Comparison of ENCODE assay signal across 8 cellular contexts in the genomic region with DNA sequence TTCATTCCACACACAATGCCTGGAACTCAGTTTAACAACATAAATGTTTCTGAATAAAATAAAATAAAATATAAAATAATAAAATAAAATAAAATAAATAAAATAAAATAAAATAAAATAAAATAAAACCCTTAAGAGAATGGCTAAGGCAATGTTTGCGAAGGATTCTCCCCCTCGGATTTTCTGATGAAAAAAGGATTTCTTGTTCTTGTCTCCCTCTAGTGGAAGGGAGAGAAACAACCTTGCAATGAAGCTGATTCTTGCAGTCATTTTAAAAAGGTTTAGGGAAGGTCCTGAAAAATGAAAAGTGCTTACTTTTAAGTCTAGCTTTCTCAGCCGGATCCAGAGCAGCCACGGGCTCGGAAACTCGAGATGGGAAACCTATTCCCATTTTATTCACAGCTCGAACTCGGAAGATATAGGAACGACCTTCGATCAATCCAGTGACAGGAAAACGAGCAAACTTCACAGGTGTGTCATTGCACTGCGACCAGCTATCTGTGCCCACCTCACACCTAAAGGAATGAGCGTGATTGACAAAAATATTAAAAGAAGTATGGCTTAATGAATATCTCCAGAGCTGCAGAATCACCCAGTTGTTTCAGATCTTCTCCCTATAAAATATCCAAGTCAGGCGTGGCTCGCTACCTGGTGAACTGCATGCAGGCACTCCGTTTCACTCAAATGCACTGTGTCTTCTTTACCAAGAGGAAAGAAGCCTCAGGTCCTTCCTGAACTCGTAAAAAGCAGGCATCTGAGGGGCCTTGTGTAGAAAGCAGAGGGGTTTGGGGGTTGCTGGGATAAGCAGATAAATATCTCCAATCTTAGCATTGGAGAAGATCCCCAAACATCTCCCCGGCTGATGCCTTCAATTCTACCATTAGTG.
DNase-seq lines count a peak whose midpoint lies in the region; ATAC-seq and TF ChIP-seq lines count a peak whose summit lies in the region.

No MANE protein-coding gene starts in this region.

- no peaks in the 10 kb centered on the region for H3K27me3 Mint-ChIP-seq in WTC11 (ENCODE audit: low read depth)

- H3K27ac Mint-ChIP-seq in WTC11: no peak overlapping the region

- H3K9me3 Mint-ChIP-seq in WTC11: no peaks in the 10 kb centered on the region

- H3K4me3 Mint-ChIP-seq in WTC11: no peak overlapping the region

- no peak for TF ChIP-seq POLR2A in thyroid gland (IDR thresholded peaks at IDR 0.05)

- CTCF ChIA-PET in WTC11 (lab: Charles Lee): interaction anchor here (0.6 to 2.0 kb wide), 29 partner anchors 9 to 395 kb away, joined by 3 to 21 read pairs (median 4); a partner anchor contains a TSS

- 50 to 54% methylated on average over 18 of the region's 18 CpGs for whole genome bisulfite sequencing in thyroid gland, 2 donors

- H3K27ac ChIP-seq in thyroid gland: no peak overlapping the region

- no peak overlapping the region for H3K4me3 ChIP-seq in thyroid gland (replicated peaks in 1 of 3)

- no peaks in the 10 kb centered on the region for H3K9me3 ChIP-seq in thyroid gland

- no peak for ATAC-seq in WTC11

- DNase-seq in NOMO-1 treated with DMSO at 0.1 percent for 48 hours (lab: John Stamatoyannopoulos, UW; ENCODE audit: unreplicated experiment) (peak; percentile 59), NOMO-1 treated with dmso at 0.1 percent for 144 hours (lab: John Stamatoyannopoulos, UW; ENCODE audit: unreplicated experiment) (no peak), MV-4-11 (lab: John Stamatoyannopoulos, UW) (peak; percentile 39), WTC11 (ENCODE audit: low spot score) (no peak), iPS-NIHi11 (ENCODE audit: low spot score) (peak; percentile 69), thyroid gland (no peak), NCI-H446 treated with DMSO at 0.1 percent for 48 hours (lab: John Stamatoyannopoulos, UW) (no peak), NK-92 (lab: John Stamatoyannopoulos, UW; ENCODE audit: unreplicated experiment) (no peak)

- no peaks in the 10 kb centered on the region for H3K27me3 ChIP-seq in thyroid gland

- TF ChIP-seq CTCF in WTC11 (IDR thresholded peaks at IDR 0.05): peak; percentile 55
- peak; percentile 36 to 88 (median 58) for TF ChIP-seq CTCF in thyroid gland (IDR thresholded peaks at IDR 0.05)

- H3K36me3 ChIP-seq in thyroid gland: no peaks in the 10 kb centered on the region

- peaks cover 6 to 11% of the 10 kb centered on the region in 2 donors for H3K4me1 ChIP-seq in thyroid gland

- intact Hi-C loops in thyroid gland (cut with DNase I): loop anchor here (5.0 kb wide), 2 partner anchors 91 to 219 kb away; no protein-coding TSS in a partner anchor

- POLR2A ChIA-PET in WTC11 (lab: Charles Lee): interaction anchor here (0.5 kb wide), 1 partner anchor 208 kb away, joined by 3 read pairs; no protein-coding TSS in a partner anchor

- H3K4me1 Mint-ChIP-seq in WTC11: no peaks in the 10 kb centered on the region

- no peaks in the 10 kb centered on the region for H3K36me3 Mint-ChIP-seq in WTC11

TF ChIP-seq in WTC11, 78 proteins besides CTCF, POLR2A, EP300 and RAD21:
- TF ChIP-seq SMAD3 (CRISPR knock-in tag; IDR thresholded peaks at IDR 0.05; ENCODE audit: borderline replicate concordance) (no peak), HMGA2 (CRISPR knock-in tag; IDR thresholded peaks at IDR 0.05) (peak; percentile 99)

Comparison
In these comparisons a context has a peak if more than half of its experiments do, and no peak if none do; other contexts are left out.
1. DNase-seq: peak in NOMO-1 treated with DMSO at 0.1 percent for 48 hours (single experiment), MV-4-11 (single experiment) and iPS-NIHi11 (single experiment); none in NOMO-1 treated with dmso at 0.1 percent for 144 hours (single experiment), WTC11 (single experiment), thyroid gland (0 of 2), NCI-H446 treated with DMSO at 0.1 percent for 48 hours (single experiment) and NK-92 (single experiment).